ENCODE assay signal across 1 cellular context in the genomic region with DNA sequence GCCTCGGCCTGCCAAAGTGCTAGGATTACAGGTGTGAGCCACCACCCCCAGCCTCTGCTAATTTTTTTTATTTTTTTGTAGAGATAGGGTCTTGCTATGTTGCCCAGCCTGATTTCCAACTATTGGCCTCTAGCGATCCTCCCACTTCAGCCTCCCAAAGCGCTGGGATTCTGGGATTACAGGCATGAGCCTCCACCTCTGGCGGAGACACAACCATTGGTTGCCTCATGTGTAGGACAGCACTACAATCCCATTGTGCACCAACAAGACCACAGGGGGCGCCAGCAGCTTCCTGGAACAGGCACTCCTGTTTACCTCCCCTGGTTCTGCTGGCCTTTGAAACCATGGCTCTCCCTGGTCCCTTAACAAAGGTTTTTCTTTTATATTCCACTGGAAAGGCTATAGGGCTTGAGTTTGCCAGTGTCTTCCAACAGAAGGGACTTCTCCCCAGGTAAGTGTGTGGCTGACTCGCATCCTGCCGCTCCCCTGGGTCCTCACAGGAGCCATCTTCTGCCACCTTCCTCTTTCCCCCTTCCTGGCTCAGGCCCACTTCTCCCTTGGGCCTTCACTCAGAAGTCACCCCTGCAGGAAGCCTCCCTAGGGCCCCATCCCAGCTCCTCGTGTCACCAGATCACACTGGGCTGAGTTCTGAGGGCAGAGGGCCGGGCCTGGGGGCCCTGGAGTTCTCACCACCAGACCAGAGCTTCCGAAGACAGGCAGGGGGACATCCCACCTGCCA.
TF ChIP-seq lines count a peak whose summit lies in the region.

No MANE protein-coding gene starts in this region.

TF ChIP-seq in GM12878, 131 proteins besides CTCF, POLR2A, EP300 and RAD21 (continued from another document):
- TF ChIP-seq CREB1 (IDR thresholded peaks at IDR 0.05; ENCODE audit: low read depth) (no peak), TCF3 (IDR thresholded peaks at IDR 0.05; ENCODE audit: borderline replicate concordance, insufficient read depth, low read depth, low read length) (no peak), SREBF1 (IDR thresholded peaks at IDR 0.05; ENCODE audit: low read length) (no peak), SMC3 (IDR thresholded peaks at IDR 0.05; ENCODE audit: borderline replicate concordance, low read length) (peak; percentile 48; the same call in 1 of the 2 replicates), ZNF217 (IDR thresholded peaks at IDR 0.05) (no peak)
- TF ChIP-seq, protein P1, sequence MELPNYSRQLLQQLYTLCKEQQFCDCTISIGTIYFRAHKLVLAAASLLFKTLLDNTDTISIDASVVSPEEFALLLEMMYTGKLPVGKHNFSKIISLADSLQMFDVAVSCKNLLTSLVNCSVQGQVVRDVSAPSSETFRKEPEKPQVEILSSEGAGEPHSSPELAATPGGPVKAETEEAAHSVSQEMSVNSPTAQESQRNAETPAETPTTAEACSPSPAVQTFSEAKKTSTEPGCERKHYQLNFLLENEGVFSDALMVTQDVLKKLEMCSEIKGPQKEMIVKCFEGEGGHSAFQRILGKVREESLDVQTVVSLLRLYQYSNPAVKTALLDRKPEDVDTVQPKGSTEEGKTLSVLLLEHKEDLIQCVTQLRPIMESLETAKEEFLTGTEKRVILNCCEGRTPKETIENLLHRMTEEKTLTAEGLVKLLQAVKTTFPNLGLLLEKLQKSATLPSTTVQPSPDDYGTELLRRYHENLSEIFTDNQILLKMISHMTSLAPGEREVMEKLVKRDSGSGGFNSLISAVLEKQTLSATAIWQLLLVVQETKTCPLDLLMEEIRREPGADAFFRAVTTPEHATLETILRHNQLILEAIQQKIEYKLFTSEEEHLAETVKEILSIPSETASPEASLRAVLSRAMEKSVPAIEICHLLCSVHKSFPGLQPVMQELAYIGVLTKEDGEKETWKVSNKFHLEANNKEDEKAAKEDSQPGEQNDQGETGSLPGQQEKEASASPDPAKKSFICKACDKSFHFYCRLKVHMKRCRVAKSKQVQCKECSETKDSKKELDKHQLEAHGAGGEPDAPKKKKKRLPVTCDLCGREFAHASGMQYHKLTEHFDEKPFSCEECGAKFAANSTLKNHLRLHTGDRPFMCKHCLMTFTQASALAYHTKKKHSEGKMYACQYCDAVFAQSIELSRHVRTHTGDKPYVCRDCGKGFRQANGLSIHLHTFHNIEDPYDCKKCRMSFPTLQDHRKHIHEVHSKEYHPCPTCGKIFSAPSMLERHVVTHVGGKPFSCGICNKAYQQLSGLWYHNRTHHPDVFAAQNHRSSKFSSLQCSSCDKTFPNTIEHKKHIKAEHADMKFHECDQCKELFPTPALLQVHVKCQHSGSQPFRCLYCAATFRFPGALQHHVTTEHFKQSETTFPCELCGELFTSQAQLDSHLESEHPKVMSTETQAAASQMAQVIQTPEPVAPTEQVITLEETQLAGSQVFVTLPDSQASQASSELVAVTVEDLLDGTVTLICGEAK (IDR thresholded peaks at IDR 0.05; ENCODE audit: borderline replicate concordance) = no peak; the same call in 1 of the 2 replicates
- TF ChIP-seq, protein P2, sequence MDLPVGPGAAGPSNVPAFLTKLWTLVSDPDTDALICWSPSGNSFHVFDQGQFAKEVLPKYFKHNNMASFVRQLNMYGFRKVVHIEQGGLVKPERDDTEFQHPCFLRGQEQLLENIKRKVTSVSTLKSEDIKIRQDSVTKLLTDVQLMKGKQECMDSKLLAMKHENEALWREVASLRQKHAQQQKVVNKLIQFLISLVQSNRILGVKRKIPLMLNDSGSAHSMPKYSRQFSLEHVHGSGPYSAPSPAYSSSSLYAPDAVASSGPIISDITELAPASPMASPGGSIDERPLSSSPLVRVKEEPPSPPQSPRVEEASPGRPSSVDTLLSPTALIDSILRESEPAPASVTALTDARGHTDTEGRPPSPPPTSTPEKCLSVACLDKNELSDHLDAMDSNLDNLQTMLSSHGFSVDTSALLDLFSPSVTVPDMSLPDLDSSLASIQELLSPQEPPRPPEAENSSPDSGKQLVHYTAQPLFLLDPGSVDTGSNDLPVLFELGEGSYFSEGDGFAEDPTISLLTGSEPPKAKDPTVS (IDR thresholded peaks at IDR 0.05; ENCODE audit: low read depth, low read length) = no peak
